1 cellular context compared by ENCODE assay signal in the genomic region with DNA sequence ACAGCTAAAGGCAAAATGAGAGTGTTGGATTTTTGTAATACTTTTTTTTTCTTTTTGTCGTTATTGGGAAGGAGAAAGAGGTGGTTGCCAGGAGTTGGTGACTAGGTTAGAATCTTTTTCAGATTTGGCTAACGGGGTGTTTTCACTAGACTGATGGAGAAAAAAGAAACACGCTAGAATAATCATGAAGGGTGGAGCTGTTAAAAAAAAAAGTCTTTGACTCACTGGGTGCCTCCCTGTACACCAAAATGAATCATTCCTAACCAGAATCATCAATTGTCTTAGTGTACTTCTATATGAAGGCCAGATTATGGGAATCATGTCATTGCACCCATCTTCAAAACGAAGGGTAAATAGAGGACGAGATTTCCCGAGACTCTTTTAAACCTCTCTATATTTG.
TF ChIP-seq lines count a peak whose summit lies in the region.

No MANE protein-coding gene starts in this region.

TF ChIP-seq in HepG2, 621 proteins besides CTCF, POLR2A, EP300 and RAD21:
- no peak for TF ChIP-seq BRD4 (CRISPR knock-in tag; IDR thresholded peaks at IDR 0.05)
- no peak for TF ChIP-seq MLLT10 (CRISPR knock-in tag; IDR thresholded peaks at IDR 0.05)
- TF ChIP-seq HMG20B (CRISPR knock-in tag; conservative IDR thresholded peaks at IDR 0.05) = no peak
- no peak for TF ChIP-seq ZNF674 (CRISPR knock-in tag; IDR thresholded peaks at IDR 0.05; ENCODE audit: low read depth)
- TF ChIP-seq GZF1 (CRISPR knock-in tag; IDR thresholded peaks at IDR 0.05) = no peak
- no peak for TF ChIP-seq BRCA1 (CRISPR knock-in tag; IDR thresholded peaks at IDR 0.05)
- TF ChIP-seq HIC2 (CRISPR knock-in tag; IDR thresholded peaks at IDR 0.05; ENCODE audit: low read depth) = no peak
- TF ChIP-seq ETV5 (CRISPR knock-in tag; IDR thresholded peaks at IDR 0.05; ENCODE audit: borderline replicate concordance) = no peak
TF ChIP-seq in HepG2: peak in this region for 0.
